In the genomic region with DNA sequence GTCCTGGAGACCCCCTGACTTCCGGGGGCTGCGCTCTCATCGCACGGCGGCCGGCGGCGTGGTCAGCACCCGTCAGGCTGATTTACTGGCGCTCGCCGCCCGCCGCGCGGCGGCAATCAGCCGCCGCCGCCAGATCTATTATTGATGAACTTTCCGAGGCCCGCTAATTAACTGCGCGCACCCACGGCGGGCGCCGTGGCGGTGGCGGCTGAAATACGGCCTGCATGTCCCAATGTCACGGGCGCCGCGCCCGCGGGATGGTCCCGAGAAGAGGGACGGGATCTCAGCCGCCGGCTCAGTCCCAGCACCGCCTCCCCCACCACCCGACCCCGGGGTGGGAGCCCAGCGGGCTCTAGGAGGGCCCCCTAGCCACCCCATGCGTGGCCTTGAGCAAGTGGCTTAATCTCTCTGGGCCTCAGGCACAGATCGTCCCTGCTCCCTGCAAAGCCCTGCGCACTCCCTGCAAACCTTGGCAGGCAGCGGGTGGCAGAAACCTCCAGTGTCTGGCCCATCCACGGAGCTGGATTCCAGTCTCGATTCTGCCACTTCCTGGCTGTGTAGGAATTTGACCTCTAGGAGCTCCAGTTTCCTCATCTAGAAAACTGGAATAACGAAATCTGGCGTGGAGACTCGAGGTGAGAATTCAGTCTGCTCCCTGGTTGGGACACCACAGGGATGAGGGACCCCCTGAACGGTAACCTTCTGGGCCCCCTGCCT, we compare ENCODE assay signal across 19 cellular contexts.
A peak's percentile ranks its signal among the peaks of the same experiment; 100 is the strongest.
DNase-seq lines count a peak whose midpoint lies in the region; ATAC-seq, FAIRE-seq and TF ChIP-seq lines count a peak whose summit lies in the region.
"Had no signal": no experiment of that assay in that cellular context is flagged by ENCODE, and none has a peak within 500 bp of the region (broad histone marks: within the 10 kb centered on the region; RNA-seq: fewer than 3 reads in every experiment).

No MANE protein-coding gene starts in this region.

- H3K27me3 ChIP-seq in ACC112 (ENCODE audit: insufficient read depth, low read length) (peaks cover 26% of the 10 kb centered on the region), heart right ventricle (peaks cover 4 to 41% (median 37%) of the 10 kb centered on the region in 7 donors)

- TF ChIP-seq CTCF in WTC11 (IDR thresholded peaks at IDR 0.05): no peak
- no peak for TF ChIP-seq CTCF in heart right ventricle (IDR thresholded peaks at IDR 0.05)

- H3K4me1 ChIP-seq in ACC112 (ENCODE audit: control insufficient read depth, insufficient read depth, low read length, unreplicated experiment) (no peaks in the 10 kb centered on the region), heart right ventricle (peaks cover 0 to 8% (median 6%) of the 10 kb centered on the region in 9 donors)

- no peak for ATAC-seq in WTC11
- ATAC-seq in heart right ventricle: peak in 1 of 8 donors; percentile 27
- ATAC-seq in HG02588 (IDR thresholded peaks at IDR 0.05; ENCODE audit: unreplicated experiment): no peak
- ATAC-seq: activated T-helper 17 cell treated with anti-CD3 and anti-CD28 coated beads, Interleukin-2, amount 50 U/mL, for 72 hours; natural killer cell had no signal

- H3K36me3 Mint-ChIP-seq in WTC11: no peaks in the 10 kb centered on the region
- H3K36me3 Mint-ChIP-seq: activated CD4-positive, alpha-beta memory T cell treated with anti-CD3 and anti-CD28 coated beads for 36 hours; natural killer cell had no signal

- H3K27me3 Mint-ChIP-seq in WTC11 (ENCODE audit: low read depth): peaks cover 33% of the 10 kb centered on the region

- H3K4me3 ChIP-seq in ACC112 (ENCODE audit: low read depth, low read length) (0 out of 2 replicates have a peak overlapping the region, but pooled peaks have one; percentile 21), heart right ventricle (peak overlapping the region in 9 of 10 donors; percentile 15 to 43 (median 33))
- H3K4me3 ChIP-seq: HAP-1 had no signal

- CTCF ChIA-PET in WTC11 (lab: Charles Lee): interaction anchor here (0.9 to 1.5 kb wide), 2 partner anchors 68 to 119 kb away, joined by 3 to 4 read pairs; no protein-coding TSS in a partner anchor

- no peaks in the 10 kb centered on the region for H3K79me2 ChIP-seq in ACC112 (ENCODE audit: control insufficient read depth, insufficient read depth, low read length, unreplicated experiment)

- peaks cover 43% of the 10 kb centered on the region for H3K4me1 Mint-ChIP-seq in WTC11
- H3K4me1 Mint-ChIP-seq: activated T-helper 17 cell treated with anti-CD3 and anti-CD28 coated beads, Interleukin-2, amount 50 U/mL, for 72 hours had no signal

- H2AFZ ChIP-seq in ACC112 (ENCODE audit: low read length, unreplicated experiment): no peak overlapping the region

- H3K27ac ChIP-seq in ACC112 (ENCODE audit: low read depth, low read length): no peak overlapping the region
- no peak overlapping the region for H3K27ac ChIP-seq in heart right ventricle

- peaks cover 0 to 2% (median 0%) of the 10 kb centered on the region in 11 donors for H3K9me3 ChIP-seq in heart right ventricle
- H3K9me3 ChIP-seq: HAP-1 had no signal

- intact Hi-C loops in heart right ventricle (cut with DNase I) (loop anchor here in 1 of 10 donors (10.0 kb wide), 1 partner anchor 190 kb away; a partner anchor contains a TSS), posterior vena cava (cut with DNase I) (loop anchor here in 1 of 2 donors (5.0 kb wide), 1 partner anchor 582 kb away; no protein-coding TSS in a partner anchor)

- FAIRE-seq in HTR-8/SVneo (lab: Jason Lieb, UNC) (no peak), GM12891 (lab: Jason Lieb, UNC) (no peak)
- FAIRE-seq: frontal cortex had no signal

- H3K36me3 ChIP-seq in ACC112 (ENCODE audit: insufficient read depth, low read length): no peaks in the 10 kb centered on the region
- H3K36me3 ChIP-seq in heart right ventricle: no peaks in the 10 kb centered on the region
- H3K36me3 ChIP-seq: HAP-1 had no signal

- no peak for TF ChIP-seq POLR2A in GM12891 (IDR thresholded peaks at IDR 0.05; ENCODE audit: low read depth, low read length)

- H3K9me3 Mint-ChIP-seq in WTC11: no peaks in the 10 kb centered on the region; the same call in 1 of the 2 replicates
- H3K9me3 Mint-ChIP-seq: activated CD4-positive, alpha-beta memory T cell treated with anti-CD3 and anti-CD28 coated beads for 36 hours; activated T-helper 17 cell treated with anti-CD3 and anti-CD28 coated beads, Interleukin-2, amount 50 U/mL, for 72 hours; natural killer cell; stimulated activated naive CD8-positive, alpha-beta T cell treated with anti-CD3 and anti-CD28 coated beads, Interleukin-15, Interleukin-2, amounts not matched to agents 100 ng/mL and 50 ng/mL, for 24 hours had no signal

- WGBS in heart right ventricle, 2 donors: 11 to 13% methylated on average over 55 of the region's 55 CpGs

- no peak overlapping the region for H3K27ac Mint-ChIP-seq in WTC11
- H3K27ac Mint-ChIP-seq: activated CD4-positive, alpha-beta memory T cell treated with anti-CD3 and anti-CD28 coated beads for 36 hours; activated T-helper 17 cell treated with anti-CD3 and anti-CD28 coated beads, Interleukin-2, amount 50 U/mL, for 72 hours; natural killer cell; stimulated activated naive CD8-positive, alpha-beta T cell treated with anti-CD3 and anti-CD28 coated beads, Interleukin-15, Interleukin-2, amounts not matched to agents 100 ng/mL and 50 ng/mL, for 24 hours had no signal

- DNase-seq in WTC11 (ENCODE audit: low spot score) (peak; percentile 21), heart right ventricle (peak in 1 of 2 donors; percentile 34), posterior vena cava (ENCODE audit: low spot score) (peak; percentile 81), HTR-8/SVneo (ENCODE audit: insufficient read length, low spot score) (no peak), GM12891 (ENCODE audit: insufficient read length, low spot score) (no peak)
- no peak for DNase-seq in activated effector memory CD4-positive, alpha-beta T cell treated with Interleukin-2 at 50 U/mL for 16 hours
- DNase-seq: ACHN; activated CD4-positive, alpha-beta memory T cell treated with anti-CD3 and anti-CD28 coated beads for 36 hours; anterior cingulate cortex; effector memory CD4-positive, alpha-beta T cell; natural killer cell; NCI-H2107; SIG-M5 had no signal

- POLR2A ChIA-PET in WTC11 (lab: Charles Lee): no interaction called here

- peak overlapping the region; percentile 56 for H3K4me3 Mint-ChIP-seq in WTC11
- H3K4me3 Mint-ChIP-seq: activated CD4-positive, alpha-beta memory T cell treated with anti-CD3 and anti-CD28 coated beads for 36 hours; activated T-helper 17 cell treated with anti-CD3 and anti-CD28 coated beads, Interleukin-2, amount 50 U/mL, for 72 hours; natural killer cell; stimulated activated naive CD8-positive, alpha-beta T cell treated with anti-CD3 and anti-CD28 coated beads, Interleukin-15, Interleukin-2, amounts not matched to agents 100 ng/mL and 50 ng/mL, for 24 hours had no signal

TF ChIP-seq in WTC11, 78 proteins besides CTCF, POLR2A, EP300 and RAD21 (continues in another document):
- TF ChIP-seq FOXJ3 (CRISPR knock-in tag; IDR thresholded peaks at IDR 0.05; ENCODE audit: borderline replicate concordance) (no peak), CREM (CRISPR knock-in tag; IDR thresholded peaks at IDR 0.05) (no peak), PRRX2 (CRISPR knock-in tag; IDR thresholded peaks at IDR 0.05) (no peak), SMAD3 (CRISPR knock-in tag; IDR thresholded peaks at IDR 0.05; ENCODE audit: borderline replicate concordance) (no peak), GTF2I (CRISPR knock-in tag; conservative IDR thresholded peaks at IDR 0.05) (no peak)
- TF ChIP-seq, protein P1, sequence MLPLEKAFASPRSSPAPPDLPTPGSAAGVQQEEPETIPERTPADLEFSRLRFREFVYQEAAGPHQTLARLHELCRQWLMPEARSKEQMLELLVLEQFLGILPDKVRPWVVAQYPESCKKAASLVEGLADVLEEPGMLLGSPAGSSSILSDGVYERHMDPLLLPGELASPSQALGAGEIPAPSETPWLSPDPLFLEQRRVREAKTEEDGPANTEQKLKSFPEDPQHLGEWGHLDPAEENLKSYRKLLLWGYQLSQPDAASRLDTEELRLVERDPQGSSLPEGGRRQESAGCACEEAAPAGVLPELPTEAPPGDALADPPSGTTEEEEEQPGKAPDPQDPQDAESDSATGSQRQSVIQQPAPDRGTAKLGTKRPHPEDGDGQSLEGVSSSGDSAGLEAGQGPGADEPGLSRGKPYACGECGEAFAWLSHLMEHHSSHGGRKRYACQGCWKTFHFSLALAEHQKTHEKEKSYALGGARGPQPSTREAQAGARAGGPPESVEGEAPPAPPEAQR (CRISPR knock-in tag; IDR thresholded peaks at IDR 0.05): no peak
- TF ChIP-seq, protein P2, sequence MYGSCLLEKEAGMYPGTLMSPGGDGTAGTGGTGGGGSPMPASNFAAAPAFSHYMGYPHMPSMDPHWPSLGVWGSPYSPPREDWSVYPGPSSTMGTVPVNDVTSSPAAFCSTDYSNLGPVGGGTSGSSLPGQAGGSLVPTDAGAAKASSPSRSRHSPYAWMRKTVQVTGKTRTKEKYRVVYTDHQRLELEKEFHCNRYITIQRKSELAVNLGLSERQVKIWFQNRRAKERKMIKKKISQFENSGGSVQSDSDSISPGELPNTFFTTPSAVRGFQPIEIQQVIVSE (CRISPR knock-in tag; IDR thresholded peaks at IDR 0.05; ENCODE audit: borderline replicate concordance): no peak

TF ChIP-seq in GM12891, 5 proteins besides CTCF, POLR2A, EP300 and RAD21:
- no peak for TF ChIP-seq SPI1 (IDR thresholded peaks at IDR 0.05; ENCODE audit: low read depth, low read length)
- TF ChIP-seq TAF1 (IDR thresholded peaks at IDR 0.05; ENCODE audit: low read depth, low read length): no peak
- no peak for TF ChIP-seq PAX5 (IDR thresholded peaks at IDR 0.05; ENCODE audit: insufficient read depth, low read length, severe bottlenecking)
- TF ChIP-seq POLR2AphosphoS5 (IDR thresholded peaks at IDR 0.05; ENCODE audit: low read depth, low read length): no peak
- no peak for TF ChIP-seq POU2F2 (IDR thresholded peaks at IDR 0.05; ENCODE audit: low read depth, low read length)

Comparison
In these comparisons a context has a peak if more than half of its experiments do, and no peak if none do; other contexts are left out.
1. DNase-seq: peak in WTC11 (single experiment) and posterior vena cava (single experiment); none in HTR-8/SVneo (single experiment), GM12891 (single experiment) and activated effector memory CD4-positive, alpha-beta T cell treated with Interleukin-2 at 50 U/mL for 16 hours (single experiment).